In the genomic region with DNA sequence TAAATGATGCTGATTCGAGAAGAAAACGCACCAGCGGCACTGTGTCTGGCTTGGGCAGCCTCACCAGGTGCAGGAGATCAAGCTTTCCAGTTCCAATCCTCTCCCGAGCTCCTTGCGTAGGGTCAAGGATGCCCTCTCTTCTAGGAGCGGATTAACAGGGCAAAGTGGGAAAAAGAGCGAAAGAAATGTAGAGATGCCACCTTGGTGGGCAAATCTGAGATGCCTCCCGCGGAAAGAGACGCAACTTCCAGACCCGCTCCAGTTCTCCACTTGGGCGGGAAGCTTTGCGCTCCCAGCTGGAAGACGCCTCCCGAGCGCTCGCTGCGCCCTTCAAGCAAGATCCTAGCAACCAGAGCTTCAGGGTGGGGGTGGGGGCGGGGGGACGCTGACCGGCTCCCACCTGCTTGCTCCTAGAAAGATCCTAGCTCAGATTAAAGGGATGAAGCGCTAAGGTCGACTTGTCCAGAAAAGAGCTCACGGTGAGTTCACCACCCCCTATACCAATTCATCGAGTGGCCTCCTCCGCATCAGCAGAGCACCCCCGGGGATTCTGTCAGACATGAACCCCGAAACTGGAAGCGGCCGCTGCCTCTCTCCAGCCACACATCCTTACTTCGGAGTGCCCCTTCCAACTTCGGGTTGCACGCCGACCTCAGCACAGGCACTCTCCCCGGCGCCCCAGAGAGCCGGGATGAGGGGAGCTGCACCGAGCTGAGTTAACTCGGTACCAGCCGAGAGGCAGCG, we compare ENCODE assay signal across 11 cellular contexts. TPM values are rescaled to one million over a fixed set of nuclear protein-coding genes. Genes with fewer than 3 reads are reported as not detected.
DNase-seq lines count a peak whose midpoint lies in the region; ATAC-seq and TF ChIP-seq lines count a peak whose summit lies in the region.
"Had no signal": no experiment of that assay in that cellular context is flagged by ENCODE, and none has a peak within 500 bp of the region (broad histone marks: within the 10 kb centered on the region; RNA-seq: fewer than 3 reads in every experiment).

No MANE protein-coding gene starts in this region.

- H3K27ac ChIP-seq in smooth muscle cell (ENCODE audit: low read depth) = no peak overlapping the region
- no peak overlapping the region for H3K27ac ChIP-seq in RWPE1
- H3K27ac ChIP-seq: ovary had no signal

- POLR2A ChIA-PET in WTC11 (lab: Charles Lee) = interaction anchor here (0.6 to 1.4 kb wide), 8 partner anchors 13 to 984 kb away, joined by 3 to 5 read pairs (median 3); partner anchors contain the start of gene EOGT
- POLR2A ChIA-PET in RWPE1 (lab: Yijun Ruan, JAX; ENCODE audit: low non-redundant PET) = no interaction called here

- H3K4me1 Mint-ChIP-seq in WTC11 = peaks cover 19% of the 10 kb centered on the region

- peak; percentile 20 for ATAC-seq in WTC11

- H3K9me3 ChIP-seq in smooth muscle cell (replicated peaks; ENCODE audit: low read depth) = no peaks in the 10 kb centered on the region
- H3K9me3 ChIP-seq: ovary had no signal

- H3K79me2 ChIP-seq in smooth muscle cell (ENCODE audit: low read depth) = no peaks in the 10 kb centered on the region

- no peak overlapping the region for H2AFZ ChIP-seq in smooth muscle cell (ENCODE audit: low read depth)

- H3K27ac Mint-ChIP-seq in WTC11 = no peak overlapping the region

- H4K20me1 ChIP-seq in smooth muscle cell (ENCODE audit: low read depth) = no peaks in the 10 kb centered on the region

- H3F3A ChIP-seq in smooth muscle cell (ENCODE audit: low read depth) = no peaks in the 10 kb centered on the region

- no peaks in the 10 kb centered on the region for H3K36me3 ChIP-seq in smooth muscle cell (ENCODE audit: low read depth)
- H3K36me3 ChIP-seq: ovary had no signal

- H3K4me1 ChIP-seq in smooth muscle cell (ENCODE audit: low read depth) = peaks cover 3% of the 10 kb centered on the region

- TF ChIP-seq CTCF in WTC11 (IDR thresholded peaks at IDR 0.05) (no peak), smooth muscle cell (IDR thresholded peaks at IDR 0.05; ENCODE audit: borderline replicate concordance, insufficient read depth, poor library complexity, severe bottlenecking) (no peak), RWPE1 (conservative IDR thresholded peaks at IDR 0.05; ENCODE audit: low read depth) (no peak)

- peaks cover 91% of the 10 kb centered on the region for H3K27me3 ChIP-seq in smooth muscle cell (ENCODE audit: low read depth)
- H3K27me3 ChIP-seq: ovary had no signal

- H3K4me3 Mint-ChIP-seq in WTC11 = peak overlapping the region; percentile 81

- H3K4me2 ChIP-seq in smooth muscle cell = peak overlapping the region; percentile 86

- peak; percentile 44 for DNase-seq in NCI-H748 (lab: John Stamatoyannopoulos, UW; ENCODE audit: unreplicated experiment)
- DNase-seq in NCI-H748 treated with DMSO at 0.1 percent for 48 hours (lab: John Stamatoyannopoulos, UW) = no peak
- peak; percentile 35 for DNase-seq in WTC11 (ENCODE audit: low spot score)
- DNase-seq in iris pigment epithelial cell (ENCODE audit: low read depth) = peak; percentile 3
- no peak for DNase-seq in smooth muscle cell (lab: John Stamatoyannopoulos, UW; ENCODE audit: unreplicated experiment)
- DNase-seq in activated gamma-delta T cell (lab: John Stamatoyannopoulos, UW) = no peak
- no peak for DNase-seq in RWPE1 (ENCODE audit: low spot score)
- DNase-seq in NCI-H526 (lab: John Stamatoyannopoulos, UW) = no peak
- DNase-seq: SHP77; stimulated activated naive CD4-positive, alpha-beta T cell treated with Interleukin-2 at 50 U/mL for 16 hours had no signal

- H3K4me3 ChIP-seq in smooth muscle cell = no peak overlapping the region
- H3K4me3 ChIP-seq: ovary had no signal

- CTCF ChIA-PET in WTC11 (lab: Charles Lee) (interaction anchor here (0.6 to 3.1 kb wide), 24 partner anchors 8 to 1959 kb away, joined by 3 to 44 read pairs (median 7); partner anchors contain the start of gene EOGT), RWPE1 (lab: Yijun Ruan, JAX) (interaction anchor here (0.6 to 1.2 kb wide), 2 partner anchors 9 to 185 kb away, joined by 3 to 5 read pairs; no protein-coding TSS in a partner anchor)

- no peak overlapping the region for H3K9ac ChIP-seq in smooth muscle cell (ENCODE audit: low read depth)

- H3K36me3 Mint-ChIP-seq in WTC11 = no peaks in the 10 kb centered on the region

- H3K9me3 Mint-ChIP-seq in WTC11 = no peaks in the 10 kb centered on the region

- 7% methylated on average over 41 of the region's 41 CpGs for WGBS in smooth muscle cell (ENCODE audit: low lambda C conversion rate)

- peaks cover 40% of the 10 kb centered on the region for H3K27me3 Mint-ChIP-seq in WTC11 (ENCODE audit: low read depth)

TF ChIP-seq in WTC11, 78 proteins besides CTCF, POLR2A, EP300 and RAD21:
- TF ChIP-seq ZMAT4 (CRISPR knock-in tag; IDR thresholded peaks at IDR 0.05) (no peak), NR1H2 (CRISPR knock-in tag; IDR thresholded peaks at IDR 0.05) (no peak), ERG (CRISPR knock-in tag; IDR thresholded peaks at IDR 0.05) (no peak), CREB1 (CRISPR knock-in tag; IDR thresholded peaks at IDR 0.05) (no peak), JUN (CRISPR knock-in tag; IDR thresholded peaks at IDR 0.05) (no peak), MAX (CRISPR knock-in tag; IDR thresholded peaks at IDR 0.05) (peak; percentile 15; the same call in 1 of the 2 replicates), EMX1 (CRISPR knock-in tag; IDR thresholded peaks at IDR 0.05) (no peak), ZNF396 (CRISPR knock-in tag; IDR thresholded peaks at IDR 0.05; ENCODE audit: borderline replicate concordance) (no peak), SMAD4 (CRISPR knock-in tag; IDR thresholded peaks at IDR 0.05) (no peak)
TF ChIP-seq in WTC11: peak in this region for 1.

RNA-seq across cellular contexts. Expression of gene TAFA4, which starts 0.8 kb away (rescaled TPM):
- total RNA-seq in WTC11 (2021) (4.2 to 6.6 TPM (median 6.3 TPM) in 3 replicates), smooth muscle cell (0.09 TPM in 1 of 2 replicates, not detected in the other)
- 0.07 TPM in 1 of 2 replicates, not detected in the other for polyA plus RNA-seq in smooth muscle cell

Comparison
In these comparisons a context has a peak if more than half of its experiments do, and no peak if none do; other contexts are left out.
1. DNase-seq: peak in NCI-H748 (single experiment), WTC11 (single experiment) and iris pigment epithelial cell (single experiment); none in NCI-H748 treated with DMSO at 0.1 percent for 48 hours (single experiment), smooth muscle cell (single experiment), activated gamma-delta T cell (single experiment), RWPE1 (single experiment) and NCI-H526 (0 of 2).